In genomic region chr2:95015261-95015918, GRCh38 we compare ENCODE assay signal across 22 cellular contexts. TPM values are rescaled to one million over a fixed set of nuclear protein-coding genes. Genes with fewer than 3 reads are reported as not detected.
DNase-seq lines count a peak whose midpoint lies in the region; ATAC-seq lines count a peak whose summit lies in the region.
"Had no signal": no experiment of that assay in that cellular context is flagged by ENCODE, and none has a peak within 500 bp of the region (broad histone marks: within the 10 kb centered on the region; RNA-seq: fewer than 3 reads in every experiment).

No MANE protein-coding gene starts in this region.

- no peaks in the 10 kb centered on the region for H3K27me3 Mint-ChIP-seq in activated CD4-positive, alpha-beta T cell treated with anti-CD3 and anti-CD28 coated beads, Interleukin-2, amount 10 ng/mL, durations not matched to agents 24 days and 14 days
- H3K27me3 Mint-ChIP-seq in activated naive CD8-positive, alpha-beta T cell treated with anti-CD3 and anti-CD28 coated beads, Interleukin-2, amount 10 ng/mL, durations not matched to agents 7 days and 5 days: no peaks in the 10 kb centered on the region

- peak; percentile 62 for DNase-seq in activated CD4-positive, alpha-beta T cell treated with anti-CD3 and anti-CD28 coated beads, Interleukin-2, amount 10 ng/mL, durations not matched to agents 24 days and 14 days
- no peak for DNase-seq in activated CD4-positive, alpha-beta T cell treated with anti-CD3 and anti-CD28 coated beads, Interleukin-2, amount 50 U/mL, for 1 hour
- DNase-seq in activated naive CD8-positive, alpha-beta T cell treated with anti-CD3 and anti-CD28 coated beads, Interleukin-2, amount 10 ng/mL, durations not matched to agents 7 days and 5 days: no peak
- DNase-seq in stimulated activated effector memory CD8-positive, alpha-beta T cell treated with anti-CD3 and anti-CD28 coated beads, Interleukin-12 subunit alpha, Interleukin-12 subunit beta, amount 100 ng/mL, for 72 hours (ENCODE audit: low spot score in 2 of 2): no peak
- DNase-seq in NCI-H82 (lab: John Stamatoyannopoulos, UW) (no peak), NCI-H1694 (lab: John Stamatoyannopoulos, UW) (no peak)
- DNase-seq: CD8-positive, alpha-beta memory T cell; DMS79 treated with DMSO at 0.1 percent for 48 hours; NCI-H1417 treated with DMSO at 0.1 percent for 48 hours; NCI-H2029; NCI-H2171; NCI-H446; PC-3 had no signal

- peak; percentile 43 for ATAC-seq in activated naive CD8-positive, alpha-beta T cell treated with anti-CD3 and anti-CD28 coated beads, Interleukin-2, amount 10 ng/mL, durations not matched to agents 7 days and 5 days (ENCODE audit: low read depth)
- peak; percentile 9 for ATAC-seq in stimulated activated effector memory CD8-positive, alpha-beta T cell treated with anti-CD3 and anti-CD28 coated beads, Interleukin-12 subunit alpha, Interleukin-12 subunit beta, amount 100 ng/mL, for 72 hours
- ATAC-seq in GM18520 (IDR thresholded peaks at IDR 0.05; ENCODE audit: unreplicated experiment): no peak
- ATAC-seq: PC-3 had no signal

- intact Hi-C loops in activated CD4-positive, alpha-beta T cell treated with anti-CD3 and anti-CD28 coated beads, Interleukin-2, amount 10 ng/mL, durations not matched to agents 24 days and 14 days (cut with micrococcal nuclease): no loop called here

- H3K4me1 Mint-ChIP-seq in activated CD4-positive, alpha-beta T cell treated with anti-CD3 and anti-CD28 coated beads, Interleukin-2, amount 10 ng/mL, durations not matched to agents 24 days and 14 days: peaks cover 7% of the 10 kb centered on the region
- H3K4me1 Mint-ChIP-seq in activated naive CD8-positive, alpha-beta T cell treated with anti-CD3 and anti-CD28 coated beads, Interleukin-2, amount 10 ng/mL, durations not matched to agents 7 days and 5 days: peaks cover 30% of the 10 kb centered on the region
- H3K4me1 Mint-ChIP-seq in stimulated activated effector memory CD8-positive, alpha-beta T cell treated with anti-CD3 and anti-CD28 coated beads, Interleukin-12 subunit alpha, Interleukin-12 subunit beta, amount 100 ng/mL, for 72 hours: peaks cover 6% of the 10 kb centered on the region
- H3K4me1 Mint-ChIP-seq: CD8-positive, alpha-beta memory T cell had no signal

- no peak overlapping the region for H3K4me3 Mint-ChIP-seq in activated CD4-positive, alpha-beta T cell treated with anti-CD3 and anti-CD28 coated beads, Interleukin-2, amount 10 ng/mL, durations not matched to agents 24 days and 14 days
- H3K4me3 Mint-ChIP-seq in activated naive CD8-positive, alpha-beta T cell treated with anti-CD3 and anti-CD28 coated beads, Interleukin-2, amount 10 ng/mL, durations not matched to agents 7 days and 5 days: peak overlapping the region; percentile 54
- H3K4me3 Mint-ChIP-seq in stimulated activated effector memory CD8-positive, alpha-beta T cell treated with anti-CD3 and anti-CD28 coated beads, Interleukin-12 subunit alpha, Interleukin-12 subunit beta, amount 100 ng/mL, for 72 hours: no peak overlapping the region
- H3K4me3 Mint-ChIP-seq: CD8-positive, alpha-beta memory T cell; IgD-negative memory B cell had no signal

- POLR2A ChIA-PET in activated naive CD8-positive, alpha-beta T cell treated with anti-CD3 and anti-CD28 coated beads, Interleukin-2, amount 10 ng/mL, durations not matched to agents 7 days and 5 days (lab: Charles Lee): interaction anchor here (1.2 to 1.5 kb wide), 2 partner anchors 59 to 100 kb away, joined by 3 to 7 read pairs; no protein-coding TSS in a partner anchor

- no peaks in the 10 kb centered on the region for H3K36me3 Mint-ChIP-seq in activated CD4-positive, alpha-beta T cell treated with anti-CD3 and anti-CD28 coated beads, Interleukin-2, amount 10 ng/mL, durations not matched to agents 24 days and 14 days (ENCODE audit: low read depth)
- no peaks in the 10 kb centered on the region for H3K36me3 Mint-ChIP-seq in activated naive CD8-positive, alpha-beta T cell treated with anti-CD3 and anti-CD28 coated beads, Interleukin-2, amount 10 ng/mL, durations not matched to agents 7 days and 5 days
- H3K36me3 Mint-ChIP-seq in stimulated activated effector memory CD8-positive, alpha-beta T cell treated with anti-CD3 and anti-CD28 coated beads, Interleukin-12 subunit alpha, Interleukin-12 subunit beta, amount 100 ng/mL, for 72 hours: no peaks in the 10 kb centered on the region
- H3K36me3 Mint-ChIP-seq: CD8-positive, alpha-beta memory T cell; IgD-negative memory B cell had no signal

- no peak overlapping the region for H3K27ac Mint-ChIP-seq in activated CD4-positive, alpha-beta T cell treated with anti-CD3 and anti-CD28 coated beads, Interleukin-2, amount 10 ng/mL, durations not matched to agents 24 days and 14 days
- peak overlapping the region; percentile 69 for H3K27ac Mint-ChIP-seq in activated naive CD8-positive, alpha-beta T cell treated with anti-CD3 and anti-CD28 coated beads, Interleukin-2, amount 10 ng/mL, durations not matched to agents 7 days and 5 days
- no peak overlapping the region for H3K27ac Mint-ChIP-seq in stimulated activated effector memory CD8-positive, alpha-beta T cell treated with anti-CD3 and anti-CD28 coated beads, Interleukin-12 subunit alpha, Interleukin-12 subunit beta, amount 100 ng/mL, for 72 hours

- no peaks in the 10 kb centered on the region for H3K9me3 Mint-ChIP-seq in activated CD4-positive, alpha-beta T cell treated with anti-CD3 and anti-CD28 coated beads, Interleukin-2, amount 10 ng/mL, durations not matched to agents 24 days and 14 days
- no peaks in the 10 kb centered on the region for H3K9me3 Mint-ChIP-seq in activated naive CD8-positive, alpha-beta T cell treated with anti-CD3 and anti-CD28 coated beads, Interleukin-2, amount 10 ng/mL, durations not matched to agents 7 days and 5 days
- H3K9me3 Mint-ChIP-seq in stimulated activated effector memory CD8-positive, alpha-beta T cell treated with anti-CD3 and anti-CD28 coated beads, Interleukin-12 subunit alpha, Interleukin-12 subunit beta, amount 100 ng/mL, for 72 hours: no peaks in the 10 kb centered on the region
- H3K9me3 Mint-ChIP-seq: CD8-positive, alpha-beta memory T cell; IgD-negative memory B cell had no signal

- no peaks in the 10 kb centered on the region for H3K36me3 ChIP-seq in KOPT-K1 (ENCODE audit: insufficient read depth, low read length)
- H3K36me3 ChIP-seq: BLaER1, HAP-1 had no signal

- H3K27ac ChIP-seq in KOPT-K1 (ENCODE audit: low read depth, low read length, poor library complexity, severe bottlenecking): peak overlapping the region; percentile 15
- H3K27ac ChIP-seq: BLaER1, HL-60, RWPE1 had no signal

- H3K9me3 ChIP-seq in KOPT-K1 (ENCODE audit: insufficient read depth, low read length, poor library complexity, severe bottlenecking): no peaks in the 10 kb centered on the region
- H3K9me3 ChIP-seq: BLaER1, HAP-1 had no signal

RNA-seq across cellular contexts. Expression of gene MAL, which starts 10.1 kb away (rescaled TPM):
- 166 and 167 TPM in 2 replicates for total RNA-seq in activated CD4-positive, alpha-beta T cell treated with anti-CD3 and anti-CD28 coated beads, Interleukin-2, amount 10 ng/mL, durations not matched to agents 24 days and 14 days
- total RNA-seq in activated naive CD8-positive, alpha-beta T cell treated with anti-CD3 and anti-CD28 coated beads, Interleukin-2, amount 10 ng/mL, durations not matched to agents 7 days and 5 days: 100 to 1,000 TPM; 174 to 184 TPM
- total RNA-seq: G401, LHCN-M2 had no signal
